ENCODE assay signal across 31 cellular contexts in genomic region chr1:109516872-109517271, GRCh38. TPM values are rescaled to one million over a fixed set of nuclear protein-coding genes. Genes with fewer than 3 reads are reported as not detected.
DNase-seq lines count a peak whose midpoint lies in the region; ATAC-seq and TF ChIP-seq lines count a peak whose summit lies in the region.
"Had no signal": no experiment of that assay in that cellular context is flagged by ENCODE, and none has a peak within 500 bp of the region (broad histone marks: within the 10 kb centered on the region; RNA-seq: fewer than 3 reads in every experiment).

No MANE protein-coding gene starts in this region.

- H3K14ac ChIP-seq in mesenchymal stem cell (ENCODE audit: low read length in 2 of 2): no peak overlapping the region

- H3K4me2 ChIP-seq in mesenchymal stem cell (ENCODE audit: low read length, poor library complexity, severe bottlenecking): no peak overlapping the region

- H3K36me3 Mint-ChIP-seq in activated T-helper 17 cell treated with anti-CD3 and anti-CD28 coated beads, Interleukin-2, amount 50 U/mL, for 72 hours (ENCODE audit: low read depth): no peaks in the 10 kb centered on the region
- H3K36me3 Mint-ChIP-seq: activated CD8-positive, alpha-beta memory T cell treated with anti-CD3 and anti-CD28 coated beads, Interleukin-2, amount 10 ng/mL, durations not matched to agents 7 days and 5 days; activated naive CD4-positive, alpha-beta T cell treated with anti-CD3 and anti-CD28 coated beads, Interleukin-2, amount 50 U/mL, for 24 hours; mesothelial cell of epicardium; natural killer cell treated with Interleukin-12 subunit alpha and Interleukin-12 subunit beta and Interleukin-15 and Interleukin-18, amount 100 ng/mL, for 72 hours had no signal

- peak overlapping the region; percentile 20 for H3K27ac Mint-ChIP-seq in activated T-helper 17 cell treated with anti-CD3 and anti-CD28 coated beads, Interleukin-2, amount 50 U/mL, for 72 hours
- H3K27ac Mint-ChIP-seq: activated CD8-positive, alpha-beta memory T cell treated with anti-CD3 and anti-CD28 coated beads, Interleukin-2, amount 10 ng/mL, durations not matched to agents 7 days and 5 days; activated naive CD4-positive, alpha-beta T cell treated with anti-CD3 and anti-CD28 coated beads, Interleukin-2, amount 50 U/mL, for 24 hours; mesothelial cell of epicardium; natural killer cell treated with Interleukin-12 subunit alpha and Interleukin-12 subunit beta and Interleukin-15 and Interleukin-18, amount 100 ng/mL, for 72 hours had no signal

- TF ChIP-seq CTCF in BJ (IDR thresholded peaks at IDR 0.05; ENCODE audit: insufficient read depth, low read depth, low read length): no peak
- TF ChIP-seq CTCF in HFF-Myc (IDR thresholded peaks at IDR 0.05; ENCODE audit: low read depth, low read length, missing control alignments): no peak
- no peak for TF ChIP-seq CTCF in lower leg skin (IDR thresholded peaks at IDR 0.05)
- no peak for TF ChIP-seq CTCF in upper lobe of right lung (IDR thresholded peaks at IDR 0.05)

- H3K79me1 ChIP-seq in mesenchymal stem cell (replicated peaks; ENCODE audit: low read length, poor library complexity, severe bottlenecking): no peaks in the 10 kb centered on the region

- H2BK12ac ChIP-seq in mesenchymal stem cell (ENCODE audit: low read length in 2 of 2): no peak overlapping the region

- WGBS in mesenchymal stem cell: 80% methylated on average over 4 of the region's 5 CpGs
- 87 to 89% methylated on average over 5 of the region's 5 CpGs for WGBS in lower leg skin, 2 donors

- no peaks in the 10 kb centered on the region for H3K27me3 ChIP-seq in BJ (ENCODE audit: control insufficient read depth, insufficient read depth, low read length)
- peaks cover 8 to 22% of the 10 kb centered on the region in 2 experiments for H3K27me3 ChIP-seq in mesenchymal stem cell (ENCODE audit: control insufficient read depth in 1 of 2, insufficient read depth in 1 of 2, low read length in 2 of 2)
- H3K27me3 ChIP-seq in upper lobe of right lung: no peaks in the 10 kb centered on the region
- H3K27me3 ChIP-seq: dorsolateral prefrontal cortex, heart right ventricle, ovary had no signal

- H4K8ac ChIP-seq in mesenchymal stem cell (ENCODE audit: low read length): no peak overlapping the region

- CTCF ChIA-PET in BJ (lab: Yijun Ruan, JAX): interaction anchor here (0.9 to 6.6 kb wide), 6 partner anchors 15 to 133 kb away, joined by 3 to 87 read pairs (median 14); partner anchors contain the start of gene CYB561D1

- no peak overlapping the region for H2BK15ac ChIP-seq in mesenchymal stem cell (ENCODE audit: low read depth, poor library complexity, severe bottlenecking)

- no peak overlapping the region for H4K91ac ChIP-seq in mesenchymal stem cell (ENCODE audit: low read length)

- no peaks in the 10 kb centered on the region for H3K9me3 Mint-ChIP-seq in activated T-helper 17 cell treated with anti-CD3 and anti-CD28 coated beads, Interleukin-2, amount 50 U/mL, for 72 hours
- H3K9me3 Mint-ChIP-seq: activated naive CD4-positive, alpha-beta T cell treated with anti-CD3 and anti-CD28 coated beads, Interleukin-2, amount 50 U/mL, for 24 hours; CD4-positive, alpha-beta memory T cell; central memory CD8-positive, alpha-beta T cell; mesothelial cell of epicardium; natural killer cell treated with Interleukin-12 subunit alpha and Interleukin-12 subunit beta and Interleukin-15 and Interleukin-18, amount 100 ng/mL, for 72 hours had no signal

- POLR2A ChIA-PET in BJ (lab: Charles Lee): no interaction called here

- DNase-seq in BJ (ENCODE audit: low read depth) (peak; percentile 75), HFF-Myc (ENCODE audit: extremely low read depth, low read depth) (peak; percentile 82), mesenchymal stem cell (no peak), lower leg skin (ENCODE audit: low spot score in 2 of 2) (no peak), upper lobe of right lung (no peak)
- DNase-seq: activated CD4-positive, alpha-beta T cell treated with anti-CD3 and anti-CD28 coated beads, Interleukin-2, amount 50 U/mL, for 1 hour; activated CD8-positive, alpha-beta memory T cell treated with anti-CD3 and anti-CD28 coated beads, Interleukin-2, amount 10 ng/mL, durations not matched to agents 7 days and 5 days; anterior cingulate cortex; CD4-positive, alpha-beta memory T cell; dorsolateral prefrontal cortex; heart right ventricle; NCI-H187; NCI-H226; ovary; right cardiac atrium; stimulated activated CD4-positive, alpha-beta T cell treated with anti-CD3 and anti-CD28 coated beads, Interleukin-12 subunit alpha, Interleukin-12 subunit beta, amount 100 ng/mL, for 4 hours; stimulated activated naive CD8-positive, alpha-beta T cell treated with anti-CD3 and anti-CD28 coated beads, Interleukin-15, Interleukin-2, amounts not matched to agents 100 U/mL and 50 U/mL, for 24 hours; SW 1271; T1000 had no signal

- no peak for TF ChIP-seq POLR2A in lower leg skin (IDR thresholded peaks at IDR 0.05)

- no peak overlapping the region for H3K27ac ChIP-seq in mesenchymal stem cell (ENCODE audit: low read length, poor library complexity, severe bottlenecking)
- H3K27ac ChIP-seq in upper lobe of right lung: no peak overlapping the region
- H3K27ac ChIP-seq: dorsolateral prefrontal cortex, heart right ventricle, ovary had no signal

- H2BK5ac ChIP-seq in mesenchymal stem cell (ENCODE audit: low read depth, low read length, poor library complexity, severe bottlenecking): no peak overlapping the region

- H3K4me3 Mint-ChIP-seq in activated T-helper 17 cell treated with anti-CD3 and anti-CD28 coated beads, Interleukin-2, amount 50 U/mL, for 72 hours: no peak overlapping the region
- H3K4me3 Mint-ChIP-seq: activated CD8-positive, alpha-beta memory T cell treated with anti-CD3 and anti-CD28 coated beads, Interleukin-2, amount 10 ng/mL, durations not matched to agents 7 days and 5 days; activated naive CD4-positive, alpha-beta T cell treated with anti-CD3 and anti-CD28 coated beads, Interleukin-2, amount 50 U/mL, for 24 hours; CD4-positive, alpha-beta memory T cell; central memory CD8-positive, alpha-beta T cell; mesothelial cell of epicardium; natural killer cell treated with Interleukin-12 subunit alpha and Interleukin-12 subunit beta and Interleukin-15 and Interleukin-18, amount 100 ng/mL, for 72 hours had no signal

- no peak overlapping the region for H3K4me3 ChIP-seq in BJ (ENCODE audit: low read depth, low read length)
- H3K4me3 ChIP-seq in HFF-Myc (replicated peaks; ENCODE audit: low read depth, low read length): no peak overlapping the region
- no peak overlapping the region for H3K4me3 ChIP-seq in mesenchymal stem cell (ENCODE audit: insufficient read depth in 1 of 2, low read depth in 1 of 2, low read length in 2 of 2)
- H3K4me3 ChIP-seq in lower leg skin (ENCODE audit: low read depth, poor library complexity, severe bottlenecking): no peak overlapping the region
- H3K4me3 ChIP-seq in upper lobe of right lung: no peak overlapping the region
- H3K4me3 ChIP-seq: dorsolateral prefrontal cortex, heart right ventricle, ovary had no signal

- no peak overlapping the region for H3K4ac ChIP-seq in mesenchymal stem cell (ENCODE audit: low read depth in 1 of 2, low read length in 2 of 2)

- intact Hi-C loops in lower leg skin (cut with DNase I; ENCODE audit: low total_unique reads): no loop called here
- intact Hi-C loops in upper lobe of right lung (cut with DNase I): no loop called here

- peaks cover 6% of the 10 kb centered on the region for H3K4me1 ChIP-seq in mesenchymal stem cell (ENCODE audit: control insufficient read depth, insufficient read depth, low read depth, low read length)
- no peaks in the 10 kb centered on the region for H3K4me1 ChIP-seq in upper lobe of right lung

- no peak overlapping the region for H3K9ac ChIP-seq in mesenchymal stem cell (ENCODE audit: low read length)

- H3K4me1 Mint-ChIP-seq in activated T-helper 17 cell treated with anti-CD3 and anti-CD28 coated beads, Interleukin-2, amount 50 U/mL, for 72 hours: no peaks in the 10 kb centered on the region
- H3K4me1 Mint-ChIP-seq: activated CD8-positive, alpha-beta memory T cell treated with anti-CD3 and anti-CD28 coated beads, Interleukin-2, amount 10 ng/mL, durations not matched to agents 7 days and 5 days; central memory CD8-positive, alpha-beta T cell had no signal

- H3K9me3 ChIP-seq in mesenchymal stem cell (ENCODE audit: control insufficient read depth, low read length): no peaks in the 10 kb centered on the region
- no peaks in the 10 kb centered on the region for H3K9me3 ChIP-seq in upper lobe of right lung
- H3K9me3 ChIP-seq: heart right ventricle, ovary had no signal

- no peaks in the 10 kb centered on the region for H3K36me3 ChIP-seq in BJ (ENCODE audit: control insufficient read depth, insufficient read depth, low read length)
- H3K36me3 ChIP-seq in mesenchymal stem cell (ENCODE audit: control insufficient read depth in 1 of 2, insufficient read depth in 2 of 2, low read depth in 1 of 2, low read length in 2 of 2): no peaks in the 10 kb centered on the region
- no peaks in the 10 kb centered on the region for H3K36me3 ChIP-seq in upper lobe of right lung
- H3K36me3 ChIP-seq: heart right ventricle, ovary had no signal

- no peak overlapping the region for H3K23ac ChIP-seq in mesenchymal stem cell (ENCODE audit: low read length in 2 of 2)

- H3K27me3 Mint-ChIP-seq in activated T-helper 17 cell treated with anti-CD3 and anti-CD28 coated beads, Interleukin-2, amount 50 U/mL, for 72 hours: no peaks in the 10 kb centered on the region
- H3K27me3 Mint-ChIP-seq: activated naive CD4-positive, alpha-beta T cell treated with anti-CD3 and anti-CD28 coated beads, Interleukin-2, amount 50 U/mL, for 24 hours; CD4-positive, alpha-beta memory T cell; central memory CD8-positive, alpha-beta T cell; natural killer cell treated with Interleukin-12 subunit alpha and Interleukin-12 subunit beta and Interleukin-15 and Interleukin-18, amount 100 ng/mL, for 72 hours had no signal

- ATAC-seq in activated T-helper 17 cell treated with anti-CD3 and anti-CD28 coated beads, Interleukin-2, amount 50 U/mL, for 72 hours (replicated peaks): no peak
- ATAC-seq in GM21367 (IDR thresholded peaks at IDR 0.05; ENCODE audit: unreplicated experiment): no peak
- ATAC-seq in GM21381 (IDR thresholded peaks at IDR 0.05; ENCODE audit: unreplicated experiment): no peak
- ATAC-seq in upper lobe of right lung: no peak
- ATAC-seq: activated CD8-positive, alpha-beta memory T cell treated with anti-CD3 and anti-CD28 coated beads, Interleukin-2, amount 10 ng/mL, durations not matched to agents 7 days and 5 days; heart right ventricle; left lobe of liver; natural killer cell treated with Interleukin-12 subunit alpha and Interleukin-12 subunit beta and Interleukin-15 and Interleukin-18, amount 100 ng/mL, for 72 hours; right cardiac atrium; Right ventricle myocardium inferior; stimulated activated naive CD8-positive, alpha-beta T cell treated with anti-CD3 and anti-CD28 coated beads, Interleukin-15, Interleukin-2, amounts not matched to agents 100 U/mL and 50 U/mL, for 24 hours had no signal

- H2BK120ac ChIP-seq in mesenchymal stem cell (ENCODE audit: low read depth, low read length): no peak overlapping the region

- H2AK5ac ChIP-seq in mesenchymal stem cell (ENCODE audit: low read length, severe bottlenecking): peak overlapping the region; percentile 14

- no peak overlapping the region for H3K18ac ChIP-seq in mesenchymal stem cell (ENCODE audit: low read depth in 1 of 2, low read length in 2 of 2)

- H2AFZ ChIP-seq in mesenchymal stem cell (ENCODE audit: low read depth, low read length): no peak overlapping the region

RNA-seq across cellular contexts. Expression of gene AMIGO1, which starts 7.3 kb away (rescaled TPM):
- 2.9 and 3.4 TPM in 2 replicates for polyA plus RNA-seq in BJ (2011; rRNA removed)
- 1.8 and 3.6 TPM in 2 replicates for polyA minus RNA-seq in BJ (2011; rRNA and poly(A)+ RNA removed)
- 1 to 10 TPM; 1.1 to 1.2 TPM for total RNA-seq in activated T-helper 17 cell treated with anti-CD3 and anti-CD28 coated beads, Interleukin-2, amount 50 U/mL, for 72 hours
- 0.36 TPM for polyA plus RNA-seq in mesenchymal stem cell (2013, experiment 1 of 2)
- polyA plus RNA-seq in mesenchymal stem cell (2013, experiment 2 of 2): 0.36 TPM
- total RNA-seq in lower leg skin (1 to 10 TPM; 3.9 to 7.9 (median 5.4) TPM), upper lobe of right lung (13.3 TPM)

RNA-seq across cellular contexts. Expression of gene GPR61, which starts 22.8 kb away (rescaled TPM):
- not detected in 2 replicates for polyA plus RNA-seq in BJ (2011; rRNA removed)
- polyA minus RNA-seq in BJ (2011; rRNA and poly(A)+ RNA removed): not detected in 2 replicates
- total RNA-seq in activated T-helper 17 cell treated with anti-CD3 and anti-CD28 coated beads, Interleukin-2, amount 50 U/mL, for 72 hours: under 1 TPM in 1 of 2 donors, not detected in 1; 0.45 TPM
- not detected for polyA plus RNA-seq in mesenchymal stem cell (2013, experiment 1 of 2)
- polyA plus RNA-seq in mesenchymal stem cell (2013, experiment 2 of 2): not detected
- 1 to 10 TPM in 1 of 4 donors, not detected in 3; 1.0 TPM for total RNA-seq in lower leg skin
- total RNA-seq in upper lobe of right lung: not detected
- total RNA-seq: endothelial cell of umbilical vein; H4; left lobe of liver; mesothelial cell of epicardium; natural killer cell treated with Interleukin-12 subunit alpha and Interleukin-12 subunit beta and Interleukin-15 and Interleukin-18, amount 100 ng/mL, for 72 hours; OCI-LY7; ovary; Right ventricle myocardium inferior had no signal
- polyA plus RNA-seq: endothelial cell of umbilical vein, heart right ventricle had no signal

RNA-seq across cellular contexts. Expression of gene CYB561D1, which starts 23.0 kb away (rescaled TPM):
- polyA plus RNA-seq in BJ (2011; rRNA removed): 8.2 and 10.8 TPM in 2 replicates
- 9.3 and 14.3 TPM in 2 replicates for polyA minus RNA-seq in BJ (2011; rRNA and poly(A)+ RNA removed)
- 10 to 100 TPM in 1 of 2 donors, 1 to 10 TPM in 1; 7.6 to 19.2 TPM for total RNA-seq in activated T-helper 17 cell treated with anti-CD3 and anti-CD28 coated beads, Interleukin-2, amount 50 U/mL, for 72 hours
- 4.1 TPM for polyA plus RNA-seq in mesenchymal stem cell (2013, experiment 1 of 2)
- polyA plus RNA-seq in mesenchymal stem cell (2013, experiment 2 of 2): 4.2 TPM
- 10 to 100 TPM; 11.3 to 22.7 (median 17.8) TPM for total RNA-seq in lower leg skin
- total RNA-seq in upper lobe of right lung: 13.1 TPM

RNA-seq across cellular contexts. Expression of gene GNAI3, which starts 31.5 kb away (rescaled TPM):
- 4.7 and 9.6 TPM in 2 replicates for polyA plus RNA-seq in BJ (2011; rRNA removed)
- polyA minus RNA-seq in BJ (2011; rRNA and poly(A)+ RNA removed): 5.6 and 7.1 TPM in 2 replicates
- 10 to 100 TPM in 1 of 2 donors, 1 to 10 TPM in 1; 10.0 to 11.6 TPM for total RNA-seq in activated T-helper 17 cell treated with anti-CD3 and anti-CD28 coated beads, Interleukin-2, amount 50 U/mL, for 72 hours
- 6.2 TPM for polyA plus RNA-seq in mesenchymal stem cell (2013, experiment 1 of 2)
- 6.5 TPM for polyA plus RNA-seq in mesenchymal stem cell (2013, experiment 2 of 2)
- total RNA-seq in lower leg skin (10 to 100 TPM in 3 of 4 donors, 1 to 10 TPM in 1; 8.5 to 13.2 (median 10.7) TPM), upper lobe of right lung (6.9 TPM)

RNA-seq across cellular contexts. Expression of gene ATXN7L2, which starts 33.2 kb away (rescaled TPM):
- 5.7 and 8.7 TPM in 2 replicates for polyA plus RNA-seq in BJ (2011; rRNA removed)
- 6.1 and 7.6 TPM in 2 replicates for polyA minus RNA-seq in BJ (2011; rRNA and poly(A)+ RNA removed)
- total RNA-seq in activated T-helper 17 cell treated with anti-CD3 and anti-CD28 coated beads, Interleukin-2, amount 50 U/mL, for 72 hours: 10 to 100 TPM; 14.5 to 15.3 TPM
- 2.0 TPM for polyA plus RNA-seq in mesenchymal stem cell (2013, experiment 1 of 2)
- polyA plus RNA-seq in mesenchymal stem cell (2013, experiment 2 of 2): 2.0 TPM
- total RNA-seq in lower leg skin (1 to 10 TPM; 4.3 to 7.8 (median 4.8) TPM), upper lobe of right lung (4.6 TPM)

Comparison
In these comparisons a context has a peak if more than half of its experiments do, and no peak if none do; other contexts are left out.
1. DNase-seq: peak in BJ (single experiment) and HFF-Myc (single experiment); none in mesenchymal stem cell (single experiment), lower leg skin (0 of 2) and upper lobe of right lung (single experiment).